Comparison of ENCODE assay signal across 12 cellular contexts in the genomic region with DNA sequence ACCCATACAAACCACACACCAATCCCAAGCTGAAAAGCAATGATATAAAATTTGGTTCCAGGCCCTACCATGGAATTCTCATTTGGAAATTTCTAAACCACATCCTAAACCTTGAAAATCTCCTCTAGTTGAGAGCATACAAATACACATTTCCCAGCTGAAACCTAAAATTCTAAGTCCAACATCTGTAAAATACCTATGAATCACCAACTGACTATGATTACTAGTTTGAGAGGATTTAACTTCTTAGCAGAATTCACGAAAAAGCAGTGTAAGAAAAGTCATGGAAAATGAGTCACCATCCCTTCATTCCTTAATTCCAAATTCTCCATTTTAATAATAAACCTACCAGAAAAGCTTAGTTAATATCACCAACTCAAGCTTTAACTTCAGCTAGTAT. TPM values are rescaled to one million over a fixed set of nuclear protein-coding genes. Genes with fewer than 3 reads are reported as not detected.
DNase-seq lines count a peak whose midpoint lies in the region; ATAC-seq, FAIRE-seq and TF ChIP-seq lines count a peak whose summit lies in the region.
"Had no signal": no experiment of that assay in that cellular context is flagged by ENCODE, and none has a peak within 500 bp of the region (broad histone marks: within the 10 kb centered on the region; RNA-seq: fewer than 3 reads in every experiment).

No MANE protein-coding gene starts in this region.

- CTCF ChIA-PET in K562 (lab: Yijun Ruan, JAX; ENCODE audit: low intra/inter-chr PET ratio) = no interaction called here

- H3K27ac ChIP-seq in CD4-positive, CD25-positive, alpha-beta regulatory T cell (ENCODE audit: insufficient read depth, low read length, poor library complexity, severe bottlenecking) = peak overlapping the region; percentile 85
- H3K27ac ChIP-seq in K562 (ENCODE audit: extremely low read depth, low read depth, low read length) = no peak overlapping the region
- peak overlapping the region in 1 of 5 donors; percentile 35 for H3K27ac ChIP-seq in stomach
- H3K27ac ChIP-seq: body of pancreas had no signal

- POLR2A ChIA-PET in K562 (lab: Yijun Ruan, JAX) = interaction anchor here (1.1 to 3.9 kb wide), 6 partner anchors 9 to 41 kb away, joined by 3 to 28 read pairs (median 8); a partner anchor contains a TSS

- peaks cover 10% of the 10 kb centered on the region for H3K36me3 Mint-ChIP-seq in CD4-positive, CD25-positive, alpha-beta regulatory T cell
- no peaks in the 10 kb centered on the region; the same call in 1 of the 2 replicates for H3K36me3 Mint-ChIP-seq in HFFc6 (ENCODE audit: low read depth)
- H3K36me3 Mint-ChIP-seq in natural killer cell = peaks cover 6% of the 10 kb centered on the region

- H3K9ac ChIP-seq in K562 (ENCODE audit: insufficient read depth in 1 of 2, low read depth in 2 of 2, low read length in 2 of 2) = no peak overlapping the region

- no peak overlapping the region for H3K4me2 ChIP-seq in K562 (ENCODE audit: insufficient read depth, low read length)

- H3K27me3 Mint-ChIP-seq in CD4-positive, CD25-positive, alpha-beta regulatory T cell = peaks cover 6% of the 10 kb centered on the region
- H3K27me3 Mint-ChIP-seq in HFFc6 (ENCODE audit: insufficient read depth) (no peaks in the 10 kb centered on the region; the same call in 1 of the 2 replicates), natural killer cell (ENCODE audit: low read depth in 2 of 2) (no peaks in the 10 kb centered on the region)

- H2AFZ ChIP-seq in K562 (ENCODE audit: low read depth, low read length) = no peak overlapping the region

- WGBS in K562 (ENCODE audit: insufficient coverage, low coverage, missing lambda C conversion rate) = 88% methylated on average over 1 of the region's 1 CpG
- 57 to 84% (median 76%) methylated on average over 1 of the region's 1 CpG for WGBS in stomach, 5 donors

- H3K4me3 ChIP-seq in CD4-positive, CD25-positive, alpha-beta regulatory T cell (ENCODE audit: low read depth, low read length) = peak overlapping the region; percentile 68
- no peak overlapping the region for H3K4me3 ChIP-seq in K562
- H3K4me3 ChIP-seq in stomach = no peak overlapping the region
- H3K4me3 ChIP-seq: body of pancreas had no signal

- H3K4me1 Mint-ChIP-seq in CD4-positive, CD25-positive, alpha-beta regulatory T cell = peaks cover 49 to 93% (median 71%) of the 10 kb centered on the region in 4 donors
- H3K4me1 Mint-ChIP-seq in HFFc6 (ENCODE audit: low read depth) (peaks cover 55% of the 10 kb centered on the region), natural killer cell (peaks cover 60 to 61% of the 10 kb centered on the region in 2 donors)

- FAIRE-seq in K562 (lab: Jason Lieb, UNC) = no peak
- FAIRE-seq: keratinocyte had no signal

- H3K4me1 ChIP-seq in CD4-positive, CD25-positive, alpha-beta regulatory T cell (ENCODE audit: control insufficient read depth, insufficient read depth, low read length, poor library complexity, severe bottlenecking) = peaks cover 77% of the 10 kb centered on the region
- H3K4me1 ChIP-seq in K562 (replicated peaks in 1 of 2; ENCODE audit: control insufficient read depth in 2 of 2, insufficient read depth in 2 of 2, low read length in 2 of 2) (peaks cover 0 to 38% of the 10 kb centered on the region in 2 experiments; a peak in 2 of 5 replicates), stomach (peaks cover 11 to 73% (median 39%) of the 10 kb centered on the region in 4 donors)

- no peaks in the 10 kb centered on the region for H3K27me3 ChIP-seq in CD4-positive, CD25-positive, alpha-beta regulatory T cell (ENCODE audit: control insufficient read depth, insufficient read depth, low read length)
- H3K27me3 ChIP-seq in K562 (ENCODE audit: control insufficient read depth in 2 of 2, insufficient read depth in 2 of 2, low read length in 2 of 2) (no peaks in the 10 kb centered on the region), stomach (no peaks in the 10 kb centered on the region)
- H3K27me3 ChIP-seq: body of pancreas had no signal

- H3K9me3 Mint-ChIP-seq in CD4-positive, CD25-positive, alpha-beta regulatory T cell = peaks cover 0 to 1% (median 0%) of the 10 kb centered on the region in 7 donors
- no peaks in the 10 kb centered on the region for H3K9me3 Mint-ChIP-seq in HFFc6
- H3K9me3 Mint-ChIP-seq in natural killer cell = no peaks in the 10 kb centered on the region

- no peak for TF ChIP-seq EP300 in K562 (IDR thresholded peaks at IDR 0.05; ENCODE audit: low read length)
- TF ChIP-seq EP300 in stomach (IDR thresholded peaks at IDR 0.05) = no peak

- no peaks in the 10 kb centered on the region for H3K9me3 ChIP-seq in CD4-positive, CD25-positive, alpha-beta regulatory T cell (ENCODE audit: control insufficient read depth in 2 of 2, low read length in 2 of 2)
- H3K9me3 ChIP-seq in K562 (replicated peaks; ENCODE audit: control insufficient read depth, insufficient read depth, low read depth, low read length) (no peaks in the 10 kb centered on the region), stomach (no peaks in the 10 kb centered on the region)
- H3K9me3 ChIP-seq: body of pancreas had no signal

- ATAC-seq in CD4-positive, CD25-positive, alpha-beta regulatory T cell (ENCODE audit: low read depth in 2 of 2) = no peak
- ATAC-seq in K562 = no peak
- ATAC-seq in natural killer cell = no peak
- no peak for ATAC-seq in HG03432 (IDR thresholded peaks at IDR 0.05; ENCODE audit: unreplicated experiment)
- ATAC-seq: body of pancreas had no signal

- H3K79me2 ChIP-seq in K562 (ENCODE audit: control insufficient read depth, insufficient read depth, low read length) = peaks cover 95% of the 10 kb centered on the region

- no peaks in the 10 kb centered on the region for H3K9me1 ChIP-seq in K562 (ENCODE audit: control insufficient read depth, insufficient read depth, low read length)

- H3K4me3 Mint-ChIP-seq in CD4-positive, CD25-positive, alpha-beta regulatory T cell = peak overlapping the region in 3 of 4 donors; percentile 12 to 92 (median 74)
- H3K4me3 Mint-ChIP-seq in HFFc6 = peak overlapping the region; percentile 65
- no peak overlapping the region for H3K4me3 Mint-ChIP-seq in natural killer cell
- H3K4me3 Mint-ChIP-seq: nephron progenitor cell had no signal

- in situ Hi-C loops in K562 (cut with MboI) = no loop called here

- peaks cover 11% of the 10 kb centered on the region for H3K36me3 ChIP-seq in CD4-positive, CD25-positive, alpha-beta regulatory T cell (ENCODE audit: control insufficient read depth, insufficient read depth, low read length)
- H3K36me3 ChIP-seq in K562 (ENCODE audit: control insufficient read depth, insufficient read depth, low read length) = peaks cover 64% of the 10 kb centered on the region
- peaks cover 0 to 8% (median 4%) of the 10 kb centered on the region in 4 donors for H3K36me3 ChIP-seq in stomach

- intact Hi-C loops in K562 (cut with micrococcal nuclease) (no loop called here), natural killer cell (cut with micrococcal nuclease) (no loop called here), stomach (cut with DNase I; ENCODE audit: low total_unique reads) (no loop called here)

- no peak for TF ChIP-seq RAD21 in K562 (CRISPR knock-in tag; conservative IDR thresholded peaks at IDR 0.05 in 1 of 2, IDR thresholded peaks at IDR 0.05 in 1 of 2)

- TF ChIP-seq POLR2A in K562 (conservative IDR thresholded peaks at IDR 0.05) (no peak), stomach (IDR thresholded peaks at IDR 0.05) (no peak)

- TF ChIP-seq CTCF in HFFc6 (IDR thresholded peaks at IDR 0.05) = no peak
- no peak for TF ChIP-seq CTCF in K562 (IDR thresholded peaks at IDR 0.05 in 2 of 3, conservative IDR thresholded peaks at IDR 0.05 in 1 of 3; ENCODE audit: insufficient read depth in 2 of 3, low read depth in 1 of 3, low read length in 3 of 3)
- no peak for TF ChIP-seq CTCF in natural killer cell (IDR thresholded peaks at IDR 0.05)
- TF ChIP-seq CTCF in stomach (IDR thresholded peaks at IDR 0.05) = no peak

- peak overlapping the region; percentile 90 to 93 (median 92) for H3K27ac Mint-ChIP-seq in CD4-positive, CD25-positive, alpha-beta regulatory T cell
- H3K27ac Mint-ChIP-seq in HFFc6 (peak overlapping the region; percentile 81), natural killer cell (peak overlapping the region; percentile 83 to 88)
- H3K27ac Mint-ChIP-seq: nephron progenitor cell had no signal

- DNase-seq in CD4-positive, CD25-positive, alpha-beta regulatory T cell = no peak
- peak; percentile 74 for DNase-seq in HFFc6
- DNase-seq in K562 (ENCODE audit: extremely low read depth in 1 of 4, low spot score in 3 of 4) = no peak
- no peak for DNase-seq in natural killer cell
- no peak for DNase-seq in NCI-H2081 (lab: John Stamatoyannopoulos, UW)
- no peak for DNase-seq in stomach
- DNase-seq: body of pancreas; nephron progenitor cell; stimulated activated CD4-positive, alpha-beta T cell treated with anti-CD3 and anti-CD28 coated beads, Interleukin-15, amount 100 ng/mL, for 24 hours; T-helper 1 cell had no signal

- H4K20me1 ChIP-seq in K562 (replicated peaks; ENCODE audit: control insufficient read depth, insufficient read depth, low read length) = peaks cover 11% of the 10 kb centered on the region; the same call in 1 of the 2 replicates

- BruUV-seq in K562 (replicated peaks; lab: Mats Ljungman, UMichigan) = no TSS peak

TF ChIP-seq in K562, 482 proteins besides CTCF, POLR2A, EP300 and RAD21 (continues in another document):
- no peak for TF ChIP-seq ZFX (CRISPR knock-in tag; IDR thresholded peaks at IDR 0.05)

RNA-seq across cellular contexts. Expression of a gene that starts 15.4 kb away (rescaled TPM):
- total RNA-seq in CD4-positive, CD25-positive, alpha-beta regulatory T cell = 85.5 TPM
- polyA plus RNA-seq in CD4-positive, CD25-positive, alpha-beta regulatory T cell = 10 to 100 TPM in 2 of 4 donors, 1 to 10 TPM in 2; 5.6 to 11.1 (median 8.8) TPM
- total RNA-seq in HFFc6 (2021; fragmentation: NEBNext Ultra II Directional; extraction: Animal tissue kit (Norgen Biotek cat#: 25700)) = 10 to 100 TPM; 37.7 to 42.3 (median 40.8) TPM
- 23.7 and 84.5 TPM in 2 replicates for total RNA-seq in K562 (2011; cell fraction: chromatin; rRNA removed; ENCODE audit: low replicate concordance)
- 11.0 and 16.3 TPM in 2 replicates for total RNA-seq in K562 (2011; cell fraction: nucleolus; rRNA removed)
- total RNA-seq in K562 (2011; cell fraction: nucleoplasm; rRNA removed) = 31.1 and 32.8 TPM in 2 replicates
- total RNA-seq in K562 (2014; rRNA removed) (34.7 and 36.4 TPM in 2 replicates), K562 (2014; rRNA removed; fragmentation: Illumina TruSeq; extraction: Trizol) (64.8 and 74.0 TPM in 2 replicates), K562 (2015; rRNA removed; fragmentation: Illumina TruSeq; extraction: Trizol) (60.3 and 61.5 TPM in 2 replicates), K562 (2021) (80.4 and 87.0 TPM in 2 replicates), natural killer cell (10 to 100 TPM; 52.2 to 62.5 (median 57.6) TPM), stomach (10 to 100 TPM; 17.4 to 51.4 (median 21.0) TPM)
- polyA plus RNA-seq in K562 (2011; rRNA removed) (54.2 and 83.6 TPM in 2 replicates), K562 (2014; fragmentation: Illumina TruSeq; extraction: Trizol) (124 and 130 TPM in 2 replicates), K562 (2014; fragmentation: Nextera tagmentation; extraction: Ambion mirVana) (10 to 100 TPM; 27.5 to 31.2 TPM), K562 (2014; rRNA removed) (51.2 and 53.5 TPM in 2 replicates), stomach (10 to 100 TPM; 13.1 to 21.8 (median 18.6) TPM)
- polyA plus RNA-seq in K562 (2011; cell fraction: cytosol; rRNA removed) = 30.0 and 36.4 TPM in 2 replicates
- polyA plus RNA-seq in K562 (2011; cell fraction: nucleus; rRNA removed) = 43.2 and 52.8 TPM in 2 replicates
- 68.7 and 70.4 TPM in 2 replicates for polyA plus RNA-seq in K562 (2012)
- 126 and 143 TPM in 2 replicates for polyA minus RNA-seq in K562 (2011; rRNA and poly(A)+ RNA removed)
- 54.5 and 56.1 TPM in 2 replicates for polyA minus RNA-seq in K562 (2011; cell fraction: cytosol; rRNA and poly(A)+ RNA removed)
- polyA minus RNA-seq in K562 (2011; cell fraction: nucleus; rRNA and poly(A)+ RNA removed) = 19.8 and 32.3 TPM in 2 replicates
